ENCODE assay signal across 2 cellular contexts in genomic region chr19:2575734-2576481, GRCh38.
TF ChIP-seq lines count a peak whose summit lies in the region.

No MANE protein-coding gene starts in this region.

TF ChIP-seq in A549, 52 proteins besides CTCF, POLR2A, EP300 and RAD21:
- TF ChIP-seq, protein P1, sequence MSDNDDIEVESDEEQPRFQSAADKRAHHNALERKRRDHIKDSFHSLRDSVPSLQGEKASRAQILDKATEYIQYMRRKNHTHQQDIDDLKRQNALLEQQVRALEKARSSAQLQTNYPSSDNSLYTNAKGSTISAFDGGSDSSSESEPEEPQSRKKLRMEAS (IDR thresholded peaks at IDR 0.05), result 0 out of 2 replicates have a peak, but pooled peaks have one; percentile 40
- TF ChIP-seq CEBPB (IDR thresholded peaks at IDR 0.05) (no peak), HOXA7 (CRISPR knock-in tag; IDR thresholded peaks at IDR 0.05) (no peak)

TF ChIP-seq in IMR-90, 13 proteins besides CTCF, POLR2A, EP300 and RAD21:
- TF ChIP-seq MAZ (IDR thresholded peaks at IDR 0.05; ENCODE audit: borderline replicate concordance, low read depth, low read length), result peak; percentile 61; the same call in 1 of the 2 replicates
- no peak for TF ChIP-seq MAFK (IDR thresholded peaks at IDR 0.05; ENCODE audit: low read depth, low read length)
- TF ChIP-seq SMC3 (IDR thresholded peaks at IDR 0.05; ENCODE audit: low read depth, low read length), result no peak
- peak; percentile 72 for TF ChIP-seq USF2 (IDR thresholded peaks at IDR 0.05; ENCODE audit: low read depth, low read length)
- no peak for TF ChIP-seq FOS (IDR thresholded peaks at IDR 0.05; ENCODE audit: low read depth, low read length)
- TF ChIP-seq BHLHE40 (IDR thresholded peaks at IDR 0.05; ENCODE audit: low read depth, low read length), result peak; percentile 94
- peak; percentile 80 for TF ChIP-seq CEBPB (IDR thresholded peaks at IDR 0.05; ENCODE audit: low read depth, low read length)
